1 cellular context compared by ENCODE assay signal in the genomic region with DNA sequence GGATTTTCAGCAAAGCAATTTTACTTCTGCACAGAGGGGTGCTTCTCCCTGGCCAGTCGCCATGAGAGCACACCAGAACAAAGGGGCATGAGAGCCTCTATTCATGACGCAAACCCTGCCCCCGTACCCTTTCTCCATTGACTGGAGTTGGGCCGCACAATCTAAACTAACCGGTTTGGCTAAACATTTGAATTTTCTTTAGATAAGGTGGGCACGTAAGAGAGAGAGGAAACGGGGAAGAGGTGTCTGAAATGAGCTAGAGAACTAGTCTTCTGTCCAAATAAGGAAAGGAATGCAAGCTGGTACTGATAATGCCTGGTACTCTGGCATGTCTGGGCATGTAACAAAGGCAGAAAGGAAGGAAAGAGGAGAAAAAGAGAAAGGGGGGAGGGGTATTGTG.
TF ChIP-seq lines count a peak whose summit lies in the region.

No MANE protein-coding gene starts in this region.

TF ChIP-seq in SK-N-SH treated with all-trans-retinoic acid at 6 μM for 48 hours, 23 proteins besides CTCF, POLR2A, EP300 and RAD21 (continued from another document):
- TF ChIP-seq, protein P1, sequence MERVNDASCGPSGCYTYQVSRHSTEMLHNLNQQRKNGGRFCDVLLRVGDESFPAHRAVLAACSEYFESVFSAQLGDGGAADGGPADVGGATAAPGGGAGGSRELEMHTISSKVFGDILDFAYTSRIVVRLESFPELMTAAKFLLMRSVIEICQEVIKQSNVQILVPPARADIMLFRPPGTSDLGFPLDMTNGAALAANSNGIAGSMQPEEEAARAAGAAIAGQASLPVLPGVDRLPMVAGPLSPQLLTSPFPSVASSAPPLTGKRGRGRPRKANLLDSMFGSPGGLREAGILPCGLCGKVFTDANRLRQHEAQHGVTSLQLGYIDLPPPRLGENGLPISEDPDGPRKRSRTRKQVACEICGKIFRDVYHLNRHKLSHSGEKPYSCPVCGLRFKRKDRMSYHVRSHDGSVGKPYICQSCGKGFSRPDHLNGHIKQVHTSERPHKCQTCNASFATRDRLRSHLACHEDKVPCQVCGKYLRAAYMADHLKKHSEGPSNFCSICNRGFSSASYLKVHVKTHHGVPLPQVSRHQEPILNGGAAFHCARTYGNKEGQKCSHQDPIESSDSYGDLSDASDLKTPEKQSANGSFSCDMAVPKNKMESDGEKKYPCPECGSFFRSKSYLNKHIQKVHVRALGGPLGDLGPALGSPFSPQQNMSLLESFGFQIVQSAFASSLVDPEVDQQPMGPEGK (CRISPR knock-in tag; IDR thresholded peaks at IDR 0.05; ENCODE audit: borderline replicate concordance), result no peak
- no peak for TF ChIP-seq TCF4 (CRISPR knock-in tag; IDR thresholded peaks at IDR 0.05; ENCODE audit: borderline replicate concordance)
- TF ChIP-seq ZFP3 (CRISPR knock-in tag; IDR thresholded peaks at IDR 0.05), result no peak
- TF ChIP-seq, protein P2, sequence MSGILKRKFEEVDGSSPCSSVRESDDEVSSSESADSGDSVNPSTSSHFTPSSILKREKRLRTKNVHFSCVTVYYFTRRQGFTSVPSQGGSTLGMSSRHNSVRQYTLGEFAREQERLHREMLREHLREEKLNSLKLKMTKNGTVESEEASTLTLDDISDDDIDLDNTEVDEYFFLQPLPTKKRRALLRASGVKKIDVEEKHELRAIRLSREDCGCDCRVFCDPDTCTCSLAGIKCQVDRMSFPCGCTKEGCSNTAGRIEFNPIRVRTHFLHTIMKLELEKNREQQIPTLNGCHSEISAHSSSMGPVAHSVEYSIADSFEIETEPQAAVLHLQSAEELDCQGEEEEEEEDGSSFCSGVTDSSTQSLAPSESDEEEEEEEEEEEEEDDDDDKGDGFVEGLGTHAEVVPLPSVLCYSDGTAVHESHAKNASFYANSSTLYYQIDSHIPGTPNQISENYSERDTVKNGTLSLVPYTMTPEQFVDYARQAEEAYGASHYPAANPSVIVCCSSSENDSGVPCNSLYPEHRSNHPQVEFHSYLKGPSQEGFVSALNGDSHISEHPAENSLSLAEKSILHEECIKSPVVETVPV (CRISPR knock-in tag; IDR thresholded peaks at IDR 0.05), result no peak
- no peak for TF ChIP-seq ISL1 (CRISPR knock-in tag; IDR thresholded peaks at IDR 0.05)
- TF ChIP-seq ZNF70 (CRISPR knock-in tag; IDR thresholded peaks at IDR 0.05), result no peak
- no peak for TF ChIP-seq ARNTL (CRISPR knock-in tag; IDR thresholded peaks at IDR 0.05; ENCODE audit: borderline replicate concordance, low read depth)
- TF ChIP-seq GLIS3 (CRISPR knock-in tag; IDR thresholded peaks at IDR 0.05), result no peak
